ENCODE assay signal across 7 cellular contexts in the genomic region with DNA sequence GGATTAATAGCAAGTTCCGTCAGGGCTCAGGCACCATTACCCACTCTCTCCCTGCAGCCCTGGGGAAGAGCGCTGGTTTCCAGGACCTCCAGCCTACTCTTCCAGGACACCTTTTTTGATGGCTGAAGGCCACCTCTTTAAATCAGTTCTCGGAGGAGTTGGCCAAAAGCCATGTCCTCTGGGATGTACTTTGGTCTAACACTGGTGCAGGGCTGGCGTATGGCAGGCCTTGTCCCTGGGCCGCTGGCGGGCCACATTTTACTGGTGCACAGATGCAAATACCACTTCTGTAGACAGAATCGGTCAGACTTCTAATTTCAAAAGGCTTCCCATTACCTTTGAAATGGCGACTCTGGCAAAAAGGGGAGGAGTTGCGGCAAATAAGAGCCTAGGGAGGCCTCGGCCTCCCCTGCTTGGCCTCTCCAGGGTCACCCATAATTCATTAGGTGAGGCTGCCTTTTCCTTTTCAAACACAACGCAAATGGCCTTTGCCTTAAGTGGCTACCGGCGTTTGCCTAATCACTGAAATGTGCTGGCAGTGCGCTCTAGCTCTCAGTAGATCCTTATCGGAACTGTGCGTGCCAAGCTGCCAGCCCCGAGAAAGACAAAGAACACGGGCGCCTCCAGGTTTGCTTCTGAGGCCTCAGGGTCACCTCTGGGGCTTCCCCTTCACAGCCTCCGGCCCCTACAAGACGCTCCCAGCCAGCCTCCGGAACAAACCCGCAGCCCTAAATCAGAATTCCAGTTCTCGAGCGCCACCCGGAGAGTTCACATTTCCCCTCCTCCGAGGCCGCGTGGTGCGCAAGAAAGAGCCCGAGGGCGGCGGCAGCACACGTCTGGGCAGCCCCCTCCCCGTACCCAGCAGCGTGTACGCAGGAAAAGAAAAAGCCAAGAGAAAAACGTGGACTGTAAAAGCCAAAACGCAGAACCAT.
A peak's percentile ranks its signal among the peaks of the same experiment; 100 is the strongest.
DNase-seq lines count a peak whose midpoint lies in the region; ATAC-seq and TF ChIP-seq lines count a peak whose summit lies in the region.

No MANE protein-coding gene starts in this region.

- H3K27me3 ChIP-seq in gastrocnemius medialis = peaks cover 0 to 51% (median 23%) of the 10 kb centered on the region in 3 donors

- DNase-seq in NOMO-1 treated with DMSO at 0.1 percent for 48 hours (lab: John Stamatoyannopoulos, UW; ENCODE audit: unreplicated experiment) (peak; percentile 56), head of caudate nucleus (peak in 25 of 42 donors; percentile 29 to 75 (median 52)), gastrocnemius medialis (no peak)
- peak; percentile 79 for DNase-seq in activated T-cell treated with anti-CD3 and anti-CD28 coated beads, Interleukin-2, amount 50 U/mL, for 24 hours

- peaks cover 78% of the 10 kb centered on the region for H3K27me3 Mint-ChIP-seq in activated T-cell treated with anti-CD3 and anti-CD28 coated beads, Interleukin-2, amount 50 U/mL, for 24 hours

- no peak for TF ChIP-seq CTCF in gastrocnemius medialis (IDR thresholded peaks at IDR 0.05 in 4 of 5, conservative IDR thresholded peaks at IDR 0.05 in 1 of 5)

- peak overlapping the region; percentile 96 for H3K27ac Mint-ChIP-seq in activated T-cell treated with anti-CD3 and anti-CD28 coated beads, Interleukin-2, amount 50 U/mL, for 24 hours

- in situ Hi-C loops in gastrocnemius medialis (cut with MboI; ENCODE audit: low sequenced_read_pairs in 4 of 4) = loop anchor here in 3 of 4 donors (10.0 to 25.0 kb wide), 3 partner anchors 162 to 439 kb away; no protein-coding TSS in a partner anchor

- H3K4me1 Mint-ChIP-seq in activated T-cell treated with anti-CD3 and anti-CD28 coated beads, Interleukin-2, amount 50 U/mL, for 24 hours (ENCODE audit: low read depth) = peaks cover 56% of the 10 kb centered on the region

- TF ChIP-seq POLR2A in gastrocnemius medialis (IDR thresholded peaks at IDR 0.05) = no peak

- peak overlapping the region; percentile 82 to 89 (median 85) for H3K27ac ChIP-seq in gastrocnemius medialis

- H3K4me3 ChIP-seq in gastrocnemius medialis = peak overlapping the region in 3 of 4 donors; percentile 62 to 70 (median 67)

- H3K36me3 Mint-ChIP-seq in activated T-cell treated with anti-CD3 and anti-CD28 coated beads, Interleukin-2, amount 50 U/mL, for 24 hours (ENCODE audit: low read depth) = peaks cover 34% of the 10 kb centered on the region

- no peaks in the 10 kb centered on the region for H3K9me3 ChIP-seq in gastrocnemius medialis

- H3K9me3 Mint-ChIP-seq in activated T-cell treated with anti-CD3 and anti-CD28 coated beads, Interleukin-2, amount 50 U/mL, for 24 hours = no peaks in the 10 kb centered on the region

- H3K4me1 ChIP-seq in gastrocnemius medialis = peaks cover 2 to 22% of the 10 kb centered on the region in 2 donors

- no peaks in the 10 kb centered on the region for H3K36me3 ChIP-seq in gastrocnemius medialis

- peak overlapping the region; percentile 79 for H3K4me3 Mint-ChIP-seq in activated T-cell treated with anti-CD3 and anti-CD28 coated beads, Interleukin-2, amount 50 U/mL, for 24 hours

- ATAC-seq in GM19463 (IDR thresholded peaks at IDR 0.05; ENCODE audit: unreplicated experiment) (peak; percentile 18), gastrocnemius medialis (no peak), GM18867 (IDR thresholded peaks at IDR 0.05; ENCODE audit: unreplicated experiment) (no peak), GM21786 (IDR thresholded peaks at IDR 0.05; ENCODE audit: unreplicated experiment) (no peak)

- intact Hi-C loops in head of caudate nucleus (cut with DNase I) = no loop called here
- intact Hi-C loops in gastrocnemius medialis (cut with DNase I; ENCODE audit: low total_unique reads) = loop anchor here (5.0 to 10.0 kb wide), 5 partner anchors 77 to 1369 kb away; partner anchors contain the start of genes BCOR and MID1IP1

Comparison
In these comparisons a context has a peak if more than half of its experiments do, and no peak if none do; other contexts are left out.
1. DNase-seq: peak in NOMO-1 treated with DMSO at 0.1 percent for 48 hours (single experiment), activated T-cell treated with anti-CD3 and anti-CD28 coated beads, Interleukin-2, amount 50 U/mL, for 24 hours (single experiment) and head of caudate nucleus (25 of 42); none in gastrocnemius medialis (0 of 2).